8 cellular contexts compared by ENCODE assay signal in the genomic region with DNA sequence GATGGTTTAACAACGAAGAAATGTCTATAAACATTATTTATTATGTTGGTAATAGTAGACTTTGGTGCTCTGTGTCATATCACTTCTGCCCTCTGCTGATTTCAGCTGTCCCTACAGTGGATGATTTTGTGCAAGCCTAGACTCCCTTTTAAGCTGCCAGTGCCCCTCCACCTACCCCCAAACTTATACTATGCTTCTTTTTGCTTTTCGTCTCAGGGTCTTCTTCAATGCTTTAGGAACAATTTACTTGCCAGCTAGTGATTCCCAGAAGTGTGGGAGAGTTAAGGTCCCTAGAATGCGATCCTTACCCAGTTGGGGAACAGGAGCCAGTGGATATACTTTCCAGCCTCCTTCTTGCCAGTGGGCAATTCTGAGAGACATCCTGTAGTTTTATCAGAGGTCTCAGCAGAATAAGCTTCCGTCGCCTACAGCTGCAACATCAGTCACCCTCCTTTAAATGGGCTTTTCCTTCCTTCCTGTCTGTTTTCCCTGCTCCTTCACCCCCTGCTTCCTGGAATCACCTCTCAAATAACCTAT. TPM values are rescaled to one million over a fixed set of nuclear protein-coding genes. Genes with fewer than 3 reads are reported as not detected.
DNase-seq lines count a peak whose midpoint lies in the region; ATAC-seq and TF ChIP-seq lines count a peak whose summit lies in the region.

No MANE protein-coding gene starts in this region.

- TF ChIP-seq CTCF in GM10266 (IDR thresholded peaks at IDR 0.05; ENCODE audit: control insufficient read depth, insufficient read depth, low read depth, missing control alignments): peak; percentile 33
- TF ChIP-seq CTCF in OCI-LY7 (conservative IDR thresholded peaks at IDR 0.05; ENCODE audit: low read length): peak; percentile 82
- peak; percentile 9 for TF ChIP-seq CTCF in retinal pigment epithelial cell (conservative IDR thresholded peaks at IDR 0.05; ENCODE audit: low read depth, low read length)

- CTCF ChIA-PET in OCI-LY7 (lab: Charles Lee; ENCODE audit: unreplicated experiment): interaction anchor here (0.5 to 0.8 kb wide), 4 partner anchors 12 to 490 kb away, joined by 3 to 8 read pairs (median 4); partner anchors contain the start of gene CEP95

- H3K4me3 ChIP-seq in OCI-LY7 (ENCODE audit: low read depth, low read length, poor library complexity, severe bottlenecking): peak overlapping the region; percentile 79
- no peak overlapping the region for H3K4me3 ChIP-seq in retinal pigment epithelial cell (ENCODE audit: low read length)

- H3K4me2 ChIP-seq in OCI-LY7 (ENCODE audit: low read length): peak overlapping the region; percentile 82

- TSS peak; percentile 2 for BruUV-seq in OCI-LY7 (replicated peaks; lab: Mats Ljungman, UMichigan)

- ATAC-seq in GM18498 (IDR thresholded peaks at IDR 0.05; ENCODE audit: unreplicated experiment) (no peak), HG02981 (IDR thresholded peaks at IDR 0.05; ENCODE audit: unreplicated experiment) (no peak)

- H3K4me1 ChIP-seq in OCI-LY7 (ENCODE audit: insufficient read depth, low read length, poor library complexity, severe bottlenecking): peaks cover 60% of the 10 kb centered on the region

- H3K9me2 ChIP-seq in OCI-LY7 (ENCODE audit: insufficient read depth, low read length): no peaks in the 10 kb centered on the region

- peaks cover 25% of the 10 kb centered on the region for H3K36me3 ChIP-seq in OCI-LY7 (ENCODE audit: insufficient read depth, low read length)

- no peaks in the 10 kb centered on the region for H3K9me3 ChIP-seq in OCI-LY7 (ENCODE audit: low read length)

- no peak for DNase-seq in GM10266 (ENCODE audit: extremely low spot score)
- DNase-seq in OCI-LY7 (ENCODE audit: low spot score): peak; percentile 49
- peak; percentile 67 for DNase-seq in dermis blood vessel endothelial cell
- no peak for DNase-seq in retinal pigment epithelial cell (ENCODE audit: low read depth)
- no peak for DNase-seq in kidney tubule cell (ENCODE audit: low spot score)
- DNase-seq in NCI-H146 (lab: John Stamatoyannopoulos, UW): no peak

- H3K79me2 ChIP-seq in OCI-LY7 (ENCODE audit: insufficient read depth, low read depth, low read length): peaks cover 89% of the 10 kb centered on the region

- H4K20me1 ChIP-seq in OCI-LY7 (ENCODE audit: insufficient read depth, low read length): no peaks in the 10 kb centered on the region

- POLR2A ChIA-PET in OCI-LY7 (lab: Charles Lee): interaction anchor here (0.5 to 1.5 kb wide), 7 partner anchors 9 to 1960 kb away, joined by 3 to 5 read pairs (median 3); partner anchors contain the start of gene ERN1

- H3K27ac ChIP-seq in OCI-LY7 (ENCODE audit: low read depth, low read length, poor library complexity, severe bottlenecking): peak overlapping the region; percentile 78

- intact Hi-C loops in OCI-LY7 (cut with micrococcal nuclease; ENCODE audit: unreplicated experiment): no loop called here

- no peak overlapping the region for H2AFZ ChIP-seq in OCI-LY7 (ENCODE audit: low read length)

RNA-seq across cellular contexts. Expression of gene ICAM2, which starts 4.1 kb away (rescaled TPM):
- total RNA-seq in OCI-LY7 (2014; rRNA removed; shearing (Covaris generic)): 76.4 and 112 TPM in 2 replicates
- total RNA-seq in OCI-LY7 (2022) (79.1 and 88.7 TPM in 2 replicates), dermis blood vessel endothelial cell (443 and 748 TPM in 2 replicates)

RNA-seq across cellular contexts. Expression of gene PRR29, which starts 18.2 kb away (rescaled TPM):
- 0.16 TPM in 1 of 2 replicates, not detected in the other for total RNA-seq in OCI-LY7 (2014; rRNA removed; shearing (Covaris generic))
- total RNA-seq in OCI-LY7 (2022): 0.29 TPM in 1 of 2 replicates, not detected in the other
- total RNA-seq in dermis blood vessel endothelial cell: 0.42 and 0.85 TPM in 2 replicates

RNA-seq across cellular contexts. Expression of gene SCN4A, which starts 43.6 kb away (rescaled TPM):
- total RNA-seq in OCI-LY7 (2014; rRNA removed; shearing (Covaris generic)): 3.0 and 6.4 TPM in 2 replicates
- total RNA-seq in OCI-LY7 (2022): 9.0 and 11.9 TPM in 2 replicates
- 0.09 and 0.17 TPM in 2 replicates for total RNA-seq in dermis blood vessel endothelial cell

Comparison
In these comparisons a context has a peak if more than half of its experiments do, and no peak if none do; other contexts are left out.
1. DNase-seq: peak in OCI-LY7 (single experiment) and dermis blood vessel endothelial cell (single experiment); none in GM10266 (single experiment), retinal pigment epithelial cell (single experiment), kidney tubule cell (single experiment) and NCI-H146 (single experiment).
2. CTCF ChIP-seq: peak in every context shown above with its lines; median percentile 82 in OCI-LY7; 33 in GM10266; 9 in retinal pigment epithelial cell.